ENCODE assay signal across 7 cellular contexts in genomic region chr19:1651061-1651547, GRCh38. TPM values are rescaled to one million over a fixed set of nuclear protein-coding genes. Genes with fewer than 3 reads are reported as not detected.
A peak's percentile ranks its signal among the peaks of the same experiment; 100 is the strongest.
DNase-seq lines count a peak whose midpoint lies in the region; ATAC-seq and TF ChIP-seq lines count a peak whose summit lies in the region.

No MANE protein-coding gene starts in this region.

- H3K4me3 Mint-ChIP-seq in mesothelial cell of epicardium: peak overlapping the region; percentile 94

- peaks cover 12% of the 10 kb centered on the region for H3K4me1 Mint-ChIP-seq in mesothelial cell of epicardium

- H3K4me3 ChIP-seq in mammary epithelial cell (replicated peaks in 1 of 3; ENCODE audit: insufficient read depth in 1 of 3, low read depth in 2 of 3, low read length in 3 of 3): peak overlapping the region; percentile 61 to 94 (median 74)

- peak overlapping the region; percentile 6 for H3K27ac ChIP-seq in mammary epithelial cell (ENCODE audit: insufficient read depth, low read depth, low read length)

- H3K9me3 ChIP-seq in mammary epithelial cell (replicated peaks; ENCODE audit: insufficient read depth, low read length): no peaks in the 10 kb centered on the region

- H3K9me3 Mint-ChIP-seq in mesothelial cell of epicardium: no peaks in the 10 kb centered on the region

- CTCF ChIA-PET in mammary epithelial cell (lab: Charles Lee; ENCODE audit: low non-redundant PET): no interaction called here

- H3K27me3 ChIP-seq in mammary epithelial cell (ENCODE audit: insufficient read depth, low read length): no peaks in the 10 kb centered on the region

- ATAC-seq in GM19452 (IDR thresholded peaks at IDR 0.05; ENCODE audit: unreplicated experiment) (no peak), GM18519 (IDR thresholded peaks at IDR 0.05; ENCODE audit: low FRiP score, unreplicated experiment) (no peak)

- H3K27me3 Mint-ChIP-seq in mesothelial cell of epicardium (ENCODE audit: low read depth): no peaks in the 10 kb centered on the region

- peak overlapping the region; percentile 36 for H2AFZ ChIP-seq in mammary epithelial cell (ENCODE audit: low read depth, low read length)

- peak overlapping the region; percentile 41 for H3K9ac ChIP-seq in mammary epithelial cell (ENCODE audit: insufficient read depth, low read length)

- dilution Hi-C loops in mammary epithelial cell (cut with HindIII; ENCODE audit: low sequenced_read_pairs): loop anchor here (5.0 kb wide), 1 partner anchor 34 kb away; no protein-coding TSS in a partner anchor

- H3K4me1 ChIP-seq in mammary epithelial cell (ENCODE audit: insufficient read depth, low read length): peaks cover 7% of the 10 kb centered on the region

- no peaks in the 10 kb centered on the region for H3K36me3 Mint-ChIP-seq in mesothelial cell of epicardium

- peak overlapping the region; percentile 74 for H3K4me2 ChIP-seq in mammary epithelial cell (ENCODE audit: insufficient read depth, low read depth, low read length)

- intact Hi-C loops in mammary epithelial cell (cut with micrococcal nuclease): no loop called here

- TF ChIP-seq CTCF in mammary epithelial cell (conservative IDR thresholded peaks at IDR 0.05 in 1 of 2, IDR thresholded peaks at IDR 0.05 in 1 of 2; ENCODE audit: extremely low read depth in 1 of 2, insufficient read depth in 1 of 2, low read depth in 1 of 2, low read length in 2 of 2): no peak
- no peak for TF ChIP-seq CTCF in mesothelial cell of epicardium (IDR thresholded peaks at IDR 0.05; ENCODE audit: unreplicated experiment)

- peaks cover 4% of the 10 kb centered on the region for H3K36me3 ChIP-seq in mammary epithelial cell (ENCODE audit: insufficient read depth, low read length)

- no peaks in the 10 kb centered on the region for H4K20me1 ChIP-seq in mammary epithelial cell (ENCODE audit: insufficient read depth, low read length)

- 0% methylated on average over 8 of the region's 21 CpGs for WGBS in mammary epithelial cell (ENCODE audit: low coverage, missing lambda C conversion rate)

- H3K79me2 ChIP-seq in mammary epithelial cell (ENCODE audit: insufficient read depth, low read length): peaks cover 47% of the 10 kb centered on the region

- H3K27ac Mint-ChIP-seq in mesothelial cell of epicardium: peak overlapping the region; percentile 98

- in situ Hi-C loops in mammary epithelial cell (cut with MboI; ENCODE audit: low sequenced_read_pairs in 2 of 2): loop anchor here in 1 of 2 donors (10.0 kb wide), 1 partner anchor 106 kb away; no protein-coding TSS in a partner anchor

- DNase-seq in HCEC 1CT: peak; percentile 7
- DNase-seq in T-helper 9 cell: peak; percentile 54
- no peak for DNase-seq in mammary epithelial cell
- peak in 1 of 2 experiments; percentile 58 for DNase-seq in mesothelial cell of epicardium (ENCODE audit: low spot score in 2 of 2, unreplicated experiment in 2 of 2)
- peak; percentile 52 for DNase-seq in stimulated activated naive CD4-positive, alpha-beta T cell treated with Interleukin-2 at 50 U/mL for 16 hours (lab: John Stamatoyannopoulos, UW)

- BruUV-seq in mammary epithelial cell (replicated peaks; lab: Mats Ljungman, UMichigan): no TSS peak

RNA-seq across cellular contexts. Expression of gene TCF3, which starts 1.3 kb away (rescaled TPM):
- total RNA-seq in mammary epithelial cell (100 to 1,000 TPM in 1 of 2 donors, 10 to 100 TPM in 1; 70.7 to 108 TPM), mesothelial cell of epicardium (227 to 248 TPM (median 239 TPM) in 3 replicates)
- 80.6 TPM for polyA plus RNA-seq in mammary epithelial cell
- 71.4 TPM for polyA minus RNA-seq in mammary epithelial cell

RNA-seq across cellular contexts. Expression of gene UQCR11, which starts 45.8 kb away (rescaled TPM):
- total RNA-seq in mammary epithelial cell (100 to 1,000 TPM in 1 of 2 donors, 10 to 100 TPM in 1; 28.3 to 250 TPM), mesothelial cell of epicardium (143 to 154 TPM (median 153 TPM) in 3 replicates)
- 114 TPM for polyA plus RNA-seq in mammary epithelial cell
- polyA minus RNA-seq in mammary epithelial cell: 3.8 TPM

RNA-seq across cellular contexts. Expression of gene MBD3, which starts 58.4 kb away (rescaled TPM):
- 10 to 100 TPM; 58.5 to 84.3 TPM for total RNA-seq in mammary epithelial cell
- 42.7 TPM for polyA plus RNA-seq in mammary epithelial cell
- 34.8 TPM for polyA minus RNA-seq in mammary epithelial cell
- total RNA-seq in mesothelial cell of epicardium: 103 to 111 TPM (median 105 TPM) in 3 replicates
